ENCODE assay signal across 15 cellular contexts in the genomic region with DNA sequence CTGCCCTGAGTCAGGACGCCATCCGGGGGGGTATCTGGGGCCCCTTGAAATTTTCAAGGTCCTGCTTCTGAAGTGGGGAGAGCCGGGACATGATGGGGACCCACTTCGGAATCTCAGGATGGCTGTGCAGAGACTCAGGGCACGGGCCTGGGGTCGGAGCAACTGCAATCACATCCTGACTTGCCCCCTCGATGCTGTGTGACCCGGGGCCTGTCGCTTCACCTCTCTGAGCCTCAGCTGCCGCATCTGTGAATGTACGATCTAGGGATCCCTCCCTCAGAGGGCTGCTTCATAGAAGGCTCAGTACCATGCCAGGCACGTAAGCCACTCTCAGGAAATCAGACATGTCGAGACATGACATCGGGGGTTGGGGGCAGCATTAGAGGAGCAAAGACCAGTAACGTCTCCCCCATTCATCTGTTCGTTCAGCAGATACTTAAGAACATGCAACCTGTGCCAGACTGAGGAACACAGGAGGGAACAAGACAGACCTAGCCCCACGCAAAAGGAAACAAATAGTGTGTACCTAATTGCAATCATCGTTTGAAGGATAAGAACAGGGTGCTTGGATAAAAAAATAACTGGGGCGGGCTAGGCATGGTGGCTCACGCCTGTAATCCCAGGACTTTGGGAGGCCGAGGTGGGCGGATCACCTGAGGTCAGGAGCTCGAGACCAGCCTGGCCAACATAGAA.
DNase-seq lines count a peak whose midpoint lies in the region; ATAC-seq and TF ChIP-seq lines count a peak whose summit lies in the region.
"Had no signal": no experiment of that assay in that cellular context is flagged by ENCODE, and none has a peak within 500 bp of the region (broad histone marks: within the 10 kb centered on the region; RNA-seq: fewer than 3 reads in every experiment).

No MANE protein-coding gene starts in this region.

- H3K9me3 ChIP-seq in GM23248 (ENCODE audit: low read depth), result no peaks in the 10 kb centered on the region
- no peaks in the 10 kb centered on the region for H3K9me3 ChIP-seq in PC-3 (ENCODE audit: low read length)
- H3K9me3 ChIP-seq in esophagus muscularis mucosa, result no peaks in the 10 kb centered on the region
- H3K9me3 ChIP-seq in gastrocnemius medialis, result no peaks in the 10 kb centered on the region
- H3K9me3 ChIP-seq: breast epithelium, HAP-1 had no signal

- in situ Hi-C loops in GM23248 (cut with MboI) (no loop called here), gastrocnemius medialis (cut with MboI; ENCODE audit: low sequenced_read_pairs in 4 of 4) (loop anchor here in 1 of 4 donors (25.0 kb wide), 1 partner anchor 88 kb away; no protein-coding TSS in a partner anchor)

- CTCF ChIA-PET in PC-3 (lab: Charles Lee), result interaction anchor here (0.6 kb wide), 1 partner anchor 99 kb away, joined by 5 read pairs; no protein-coding TSS in a partner anchor

- TF ChIP-seq CTCF in PC-3 (conservative IDR thresholded peaks at IDR 0.05; ENCODE audit: low read depth, low read length) (no peak), esophagus muscularis mucosa (IDR thresholded peaks at IDR 0.05) (no peak), gastrocnemius medialis (IDR thresholded peaks at IDR 0.05 in 4 of 5, conservative IDR thresholded peaks at IDR 0.05 in 1 of 5) (no peak)

- H3K4me1 ChIP-seq in GM23248 (ENCODE audit: insufficient read depth), result peaks cover 12% of the 10 kb centered on the region
- H3K4me1 ChIP-seq in PC-3 (ENCODE audit: insufficient read depth, low read length), result peaks cover 15% of the 10 kb centered on the region
- H3K4me1 ChIP-seq in esophagus muscularis mucosa, result peaks cover 14 to 31% (median 19%) of the 10 kb centered on the region in 4 donors
- peaks cover 21 to 25% of the 10 kb centered on the region in 2 donors for H3K4me1 ChIP-seq in gastrocnemius medialis
- H3K4me1 ChIP-seq: HAP-1 had no signal

- H3K36me3 ChIP-seq in GM23248 (ENCODE audit: low read depth), result no peaks in the 10 kb centered on the region
- H3K36me3 ChIP-seq in PC-3 (ENCODE audit: low read depth, low read length), result no peaks in the 10 kb centered on the region
- no peaks in the 10 kb centered on the region for H3K36me3 ChIP-seq in esophagus muscularis mucosa
- no peaks in the 10 kb centered on the region for H3K36me3 ChIP-seq in gastrocnemius medialis
- H3K36me3 ChIP-seq: breast epithelium, HAP-1 had no signal

- no TSS peak for BruUV-seq in PC-3 (replicated peaks; lab: Mats Ljungman, UMichigan)

- intact Hi-C loops in PC-3 (cut with micrococcal nuclease) (no loop called here), esophagus muscularis mucosa (cut with DNase I) (no loop called here), gastrocnemius medialis (cut with DNase I; ENCODE audit: low total_unique reads) (loop anchor here (2.0 kb wide), 3 partner anchors 92 to 128 kb away; no protein-coding TSS in a partner anchor)

- H4K20me1 ChIP-seq in GM23248 (ENCODE audit: insufficient read depth) (no peaks in the 10 kb centered on the region), PC-3 (ENCODE audit: low read length) (no peaks in the 10 kb centered on the region)

- no peak overlapping the region for H3K9ac ChIP-seq in GM23248
- H3K9ac ChIP-seq in PC-3 (ENCODE audit: low read length), result peak overlapping the region; percentile 62

- 79 to 82% methylated on average over 23 of the region's 23 CpGs for WGBS in GM23248 (ENCODE audit: low coverage in 1 of 2, low lambda C conversion rate in 2 of 2, missing lambda C conversion rate in 2 of 2), 2 experiments
- WGBS in esophagus muscularis mucosa, result 96% methylated on average over 14 of the region's 23 CpGs

- no peak for TF ChIP-seq EP300 in esophagus muscularis mucosa (IDR thresholded peaks at IDR 0.05)

- H3K4me3 ChIP-seq in GM23248, result no peak overlapping the region
- peak overlapping the region; percentile 28; the same call in 1 of the 2 replicates for H3K4me3 ChIP-seq in PC-3 (ENCODE audit: low read length)
- H3K4me3 ChIP-seq in esophagus muscularis mucosa, result no peak overlapping the region
- peak overlapping the region in 3 of 4 donors; percentile 2 to 26 (median 17) for H3K4me3 ChIP-seq in gastrocnemius medialis
- H3K4me3 ChIP-seq: breast epithelium, HAP-1 had no signal

- POLR2A ChIA-PET in PC-3 (lab: Charles Lee; ENCODE audit: unreplicated experiment), result no interaction called here

- ATAC-seq in PC-3, result no peak
- ATAC-seq in gastrocnemius medialis, result peak in 1 of 2 donors; percentile 4

- H3K27ac ChIP-seq in GM23248 (no peak overlapping the region), PC-3 (ENCODE audit: low read length) (peak overlapping the region; percentile 93), esophagus muscularis mucosa (replicated peaks in 1 of 4) (peak overlapping the region in 3 of 4 donors; percentile 52 to 70 (median 65)), gastrocnemius medialis (peak overlapping the region; percentile 91 to 96 (median 94))
- H3K27ac ChIP-seq: breast epithelium, C4-2B had no signal

- H3K27me3 ChIP-seq in GM23248 (replicated peaks; ENCODE audit: insufficient read depth), result no peaks in the 10 kb centered on the region
- H3K27me3 ChIP-seq in PC-3 (ENCODE audit: low read length), result no peaks in the 10 kb centered on the region
- no peaks in the 10 kb centered on the region for H3K27me3 ChIP-seq in esophagus muscularis mucosa
- H3K27me3 ChIP-seq in gastrocnemius medialis, result no peaks in the 10 kb centered on the region
- H3K27me3 ChIP-seq: breast epithelium had no signal

- H2AFZ ChIP-seq in GM23248 (0 out of 2 replicates have a peak overlapping the region, but pooled peaks have one; percentile 34), PC-3 (ENCODE audit: low read length) (peak overlapping the region; percentile 77; the same call in 1 of the 2 replicates)

- H3F3A ChIP-seq in GM23248 (ENCODE audit: insufficient read depth) (0 out of 2 replicates have a peak, but pooled peaks cover 5% of the 10 kb centered on the region), PC-3 (ENCODE audit: low read length, unreplicated experiment) (no peaks in the 10 kb centered on the region)

- no peak for TF ChIP-seq POLR2A in esophagus muscularis mucosa (IDR thresholded peaks at IDR 0.05; ENCODE audit: low read depth)
- TF ChIP-seq POLR2A in gastrocnemius medialis (IDR thresholded peaks at IDR 0.05), result peak in 1 of 2 donors; percentile 29

- DNase-seq in GM23248 (no peak), PC-3 (no peak), esophagus muscularis mucosa (ENCODE audit: extremely low spot score) (no peak), gastrocnemius medialis (no peak), DMS53 treated with DMSO at 0.1 percent for 48 hours (lab: John Stamatoyannopoulos, UW; ENCODE audit: unreplicated experiment) (no peak), SIG-M5 treated with dmso at 0.1 percent for 504 hours (lab: John Stamatoyannopoulos, UW; ENCODE audit: unreplicated experiment) (no peak), NAMALWA (ENCODE audit: low spot score) (no peak)
- DNase-seq: activated CD8-positive, alpha-beta memory T cell treated with anti-CD3 and anti-CD28 coated beads, Interleukin-2, amount 50 U/mL, for 48 hours; activated naive CD4-positive, alpha-beta T cell treated with anti-CD3 and anti-CD28 coated beads, Interleukin-2, amount 10 ng/mL, durations not matched to agents 7 days and 5 days; effector memory CD4-positive, alpha-beta T cell; NCI-H2029 treated with DMSO at 0.1 percent for 48 hours; NCI-H748 treated with DMSO at 0.1 percent for 48 hours had no signal

- H3K79me2 ChIP-seq in GM23248 (ENCODE audit: insufficient read depth) (no peaks in the 10 kb centered on the region), PC-3 (ENCODE audit: low read length) (no peaks in the 10 kb centered on the region)

- no peaks in the 10 kb centered on the region for H3K9me2 ChIP-seq in GM23248 (ENCODE audit: insufficient read depth)
- no peaks in the 10 kb centered on the region for H3K9me2 ChIP-seq in PC-3 (replicated peaks; ENCODE audit: low read length)

- H3K4me2 ChIP-seq in GM23248 (ENCODE audit: unreplicated experiment) (no peak overlapping the region), PC-3 (ENCODE audit: low read length) (peak overlapping the region; percentile 79)

Comparison
In these comparisons a context has a peak if more than half of its experiments do, and no peak if none do; other contexts are left out.
1. H3K4me3 ChIP-seq: peak in PC-3 (single experiment) and gastrocnemius medialis (3 of 4); none in GM23248 (single experiment) and esophagus muscularis mucosa (0 of 4).